11 cellular contexts compared by ENCODE assay signal in the genomic region with DNA sequence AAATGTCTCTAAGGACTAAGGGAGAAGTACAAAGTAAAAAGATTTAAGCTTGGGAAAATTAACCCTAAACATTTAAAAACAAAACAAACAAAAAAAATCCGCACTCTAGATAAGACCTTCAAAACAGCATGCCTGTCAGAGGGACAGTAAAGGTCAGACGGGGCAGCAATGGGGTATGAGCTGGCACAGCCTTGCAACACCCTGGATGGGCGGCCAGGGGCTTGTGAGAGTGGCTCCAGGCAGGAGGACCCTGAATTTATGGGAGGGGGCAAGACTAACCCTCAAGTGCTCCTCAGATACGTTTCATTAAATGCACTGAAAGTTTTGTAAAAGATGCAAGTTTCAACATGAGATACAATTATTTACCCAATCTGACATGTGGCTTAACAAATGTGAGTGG.
DNase-seq lines count a peak whose midpoint lies in the region; ATAC-seq, FAIRE-seq and TF ChIP-seq lines count a peak whose summit lies in the region.
"Had no signal": no experiment of that assay in that cellular context is flagged by ENCODE, and none has a peak within 500 bp of the region (broad histone marks: within the 10 kb centered on the region; RNA-seq: fewer than 3 reads in every experiment).

No MANE protein-coding gene starts in this region.

- peak overlapping the region; percentile 89 for H3K27ac Mint-ChIP-seq in activated CD8-positive, alpha-beta memory T cell treated with anti-CD3 and anti-CD28 coated beads, Interleukin-2, amount 10 ng/mL, durations not matched to agents 7 days and 5 days
- peak overlapping the region; percentile 88 for H3K27ac Mint-ChIP-seq in activated CD4-positive, alpha-beta memory T cell treated with anti-CD3 and anti-CD28 coated beads for 36 hours

- H3K9me3 Mint-ChIP-seq in activated CD8-positive, alpha-beta memory T cell treated with anti-CD3 and anti-CD28 coated beads, Interleukin-2, amount 10 ng/mL, durations not matched to agents 7 days and 5 days (ENCODE audit: low read depth): no peaks in the 10 kb centered on the region
- H3K9me3 Mint-ChIP-seq in activated CD4-positive, alpha-beta memory T cell treated with anti-CD3 and anti-CD28 coated beads for 36 hours: no peaks in the 10 kb centered on the region

- no peak for FAIRE-seq in kidney (lab: Jason Lieb, UNC)
- FAIRE-seq: TTC549 had no signal

- ATAC-seq in activated CD8-positive, alpha-beta memory T cell treated with anti-CD3 and anti-CD28 coated beads, Interleukin-2, amount 10 ng/mL, durations not matched to agents 7 days and 5 days: no peak
- ATAC-seq in GM18517 (IDR thresholded peaks at IDR 0.05; ENCODE audit: unreplicated experiment): no peak

- peaks cover 23% of the 10 kb centered on the region for H3K36me3 Mint-ChIP-seq in activated CD8-positive, alpha-beta memory T cell treated with anti-CD3 and anti-CD28 coated beads, Interleukin-2, amount 10 ng/mL, durations not matched to agents 7 days and 5 days
- peaks cover 18% of the 10 kb centered on the region for H3K36me3 Mint-ChIP-seq in activated CD4-positive, alpha-beta memory T cell treated with anti-CD3 and anti-CD28 coated beads for 36 hours

- intact Hi-C loops in activated CD4-positive, alpha-beta memory T cell treated with anti-CD3 and anti-CD28 coated beads for 36 hours (cut with micrococcal nuclease): loop anchor here (1.0 to 2.0 kb wide), 9 partner anchors 11 to 129 kb away; a partner anchor contains a TSS
- intact Hi-C loops in kidney (cut with DNase I): no loop called here

- no peak for TF ChIP-seq CTCF in kidney (IDR thresholded peaks at IDR 0.05; ENCODE audit: borderline replicate concordance, extremely low read depth, insufficient read depth)

- H3K9ac ChIP-seq in kidney (ENCODE audit: low read length in 2 of 2) (no peak overlapping the region), subcutaneous abdominal adipose tissue (ENCODE audit: low read length in 5 of 5) (no peak overlapping the region)

- CTCF ChIA-PET in activated CD8-positive, alpha-beta memory T cell treated with anti-CD3 and anti-CD28 coated beads, Interleukin-2, amount 10 ng/mL, durations not matched to agents 7 days and 5 days (lab: Charles Lee): interaction anchor here (0.9 to 2.3 kb wide), 6 partner anchors 11 to 146 kb away, joined by 3 to 8 read pairs (median 4); no protein-coding TSS in a partner anchor
- CTCF ChIA-PET in activated CD4-positive, alpha-beta memory T cell treated with anti-CD3 and anti-CD28 coated beads for 36 hours (lab: Charles Lee): interaction anchor here (0.7 to 2.0 kb wide), 3 partner anchors 11 to 37 kb away, joined by 3 to 9 read pairs (median 4); no protein-coding TSS in a partner anchor

- POLR2A ChIA-PET in activated CD4-positive, alpha-beta memory T cell treated with anti-CD3 and anti-CD28 coated beads for 36 hours (lab: Charles Lee): interaction anchor here (2.4 kb wide), 1 partner anchor 11 kb away, joined by 20 read pairs; no protein-coding TSS in a partner anchor

- H3K36me3 ChIP-seq in kidney (ENCODE audit: control insufficient read depth in 1 of 2, insufficient read depth in 2 of 2, low read length in 2 of 2) (no peaks in the 10 kb centered on the region), subcutaneous abdominal adipose tissue (ENCODE audit: control insufficient read depth in 5 of 5, insufficient read depth in 5 of 5, low read length in 5 of 5) (peaks cover 0 to 7% (median 3%) of the 10 kb centered on the region in 5 donors)
- H3K36me3 ChIP-seq: right lobe of liver had no signal

- H3K4me1 ChIP-seq in kidney (ENCODE audit: control insufficient read depth in 1 of 2, insufficient read depth in 1 of 2, low read depth in 1 of 2, low read length in 2 of 2): peaks cover 25 to 39% of the 10 kb centered on the region in 2 donors
- peaks cover 4 to 65% (median 48%) of the 10 kb centered on the region in 5 donors for H3K4me1 ChIP-seq in subcutaneous abdominal adipose tissue (ENCODE audit: control insufficient read depth in 5 of 5, insufficient read depth in 5 of 5, low read length in 5 of 5)

- H3K27me3 ChIP-seq in subcutaneous abdominal adipose tissue (ENCODE audit: control insufficient read depth in 5 of 5, insufficient read depth in 4 of 5, low read length in 5 of 5): no peaks in the 10 kb centered on the region
- H3K27me3 ChIP-seq: right lobe of liver had no signal

- no peak for DNase-seq in activated CD8-positive, alpha-beta memory T cell treated with anti-CD3 and anti-CD28 coated beads, Interleukin-2, amount 10 ng/mL, durations not matched to agents 7 days and 5 days
- DNase-seq in activated CD8-positive, alpha-beta memory T cell treated with anti-CD3 and anti-CD28 coated beads, Interleukin-2, amount 50 U/mL, for 48 hours: no peak
- no peak for DNase-seq in activated CD4-positive, alpha-beta memory T cell treated with anti-CD3 and anti-CD28 coated beads for 36 hours
- DNase-seq in kidney (peak; percentile 38), RKO (ENCODE audit: low spot score) (no peak), NOMO-1 treated with DMSO at 0.1 percent for 48 hours (lab: John Stamatoyannopoulos, UW; ENCODE audit: unreplicated experiment) (no peak)
- DNase-seq: NCI-H82 had no signal

- H3K4me1 Mint-ChIP-seq in activated CD8-positive, alpha-beta memory T cell treated with anti-CD3 and anti-CD28 coated beads, Interleukin-2, amount 10 ng/mL, durations not matched to agents 7 days and 5 days: peaks cover 98% of the 10 kb centered on the region
- peaks cover 99% of the 10 kb centered on the region for H3K4me1 Mint-ChIP-seq in activated CD4-positive, alpha-beta memory T cell treated with anti-CD3 and anti-CD28 coated beads for 36 hours (ENCODE audit: low read depth)

- no peaks in the 10 kb centered on the region for H3K27me3 Mint-ChIP-seq in activated CD8-positive, alpha-beta memory T cell treated with anti-CD3 and anti-CD28 coated beads, Interleukin-2, amount 10 ng/mL, durations not matched to agents 7 days and 5 days
- no peaks in the 10 kb centered on the region for H3K27me3 Mint-ChIP-seq in activated CD4-positive, alpha-beta memory T cell treated with anti-CD3 and anti-CD28 coated beads for 36 hours

- no peak overlapping the region for H3K4me3 ChIP-seq in kidney (ENCODE audit: low read length in 2 of 2)
- H3K4me3 ChIP-seq in subcutaneous abdominal adipose tissue (ENCODE audit: low read depth in 1 of 5, low read length in 5 of 5): no peak overlapping the region
- H3K4me3 ChIP-seq: right lobe of liver had no signal

- H3K27ac ChIP-seq in kidney (ENCODE audit: low read depth in 2 of 2, low read length in 2 of 2) (no peak overlapping the region), subcutaneous abdominal adipose tissue (ENCODE audit: low read depth, low read length) (peak overlapping the region; percentile 5)
- H3K27ac ChIP-seq: right lobe of liver had no signal

- no peaks in the 10 kb centered on the region for H3K9me3 ChIP-seq in kidney (ENCODE audit: control insufficient read depth in 1 of 2, low read length in 2 of 2)
- no peaks in the 10 kb centered on the region for H3K9me3 ChIP-seq in subcutaneous abdominal adipose tissue (ENCODE audit: control insufficient read depth in 5 of 5, low read length in 5 of 5)
- H3K9me3 ChIP-seq: right lobe of liver had no signal

- peak overlapping the region; percentile 69 for H3K4me3 Mint-ChIP-seq in activated CD8-positive, alpha-beta memory T cell treated with anti-CD3 and anti-CD28 coated beads, Interleukin-2, amount 10 ng/mL, durations not matched to agents 7 days and 5 days
- peak overlapping the region; percentile 55 for H3K4me3 Mint-ChIP-seq in activated CD4-positive, alpha-beta memory T cell treated with anti-CD3 and anti-CD28 coated beads for 36 hours
